In genomic region chr15:27059610-27060202, GRCh38 we compare ENCODE assay signal across 8 cellular contexts.
DNase-seq lines count a peak whose midpoint lies in the region; ATAC-seq and TF ChIP-seq lines count a peak whose summit lies in the region.

No MANE protein-coding gene starts in this region.

- CTCF ChIA-PET in Calu3 (lab: Charles Lee) = no interaction called here

- H3K4me3 ChIP-seq in astrocyte of the spinal cord (ENCODE audit: low read depth, low read length) = no peak overlapping the region

- H3K9me3 Mint-ChIP-seq in Calu3 (ENCODE audit: low read depth, unreplicated experiment) = no peaks in the 10 kb centered on the region

- H3K36me3 Mint-ChIP-seq in Calu3 (ENCODE audit: insufficient read depth, unreplicated experiment) = no peaks in the 10 kb centered on the region

- intact Hi-C loops in Calu3 (cut with micrococcal nuclease; ENCODE audit: unreplicated experiment) (no loop called here), posterior vena cava (cut with DNase I) (no loop called here)

- no peaks in the 10 kb centered on the region for H3K27me3 Mint-ChIP-seq in Calu3 (ENCODE audit: unreplicated experiment)

- peak; percentile 2 for DNase-seq in Calu3
- DNase-seq in GM19238 (ENCODE audit: insufficient read length, low spot score) = peak; percentile 10
- peak; percentile 67 for DNase-seq in NCI-H2171 treated with DMSO at 0.1 percent for 48 hours (lab: John Stamatoyannopoulos, UW)
- peak; percentile 30 for DNase-seq in astrocyte of the spinal cord (ENCODE audit: low read depth, low spot score)
- peak; percentile 80 for DNase-seq in left kidney (ENCODE audit: low read depth, low spot score)
- DNase-seq in posterior vena cava (ENCODE audit: low spot score) = no peak
- no peak for DNase-seq in activated gamma-delta T cell (lab: John Stamatoyannopoulos, UW)

- no peak for ATAC-seq in HG03571 (IDR thresholded peaks at IDR 0.05; ENCODE audit: unreplicated experiment)

- H3K4me3 Mint-ChIP-seq in Calu3 (ENCODE audit: low read depth, unreplicated experiment) = no peak overlapping the region

- in situ Hi-C loops in astrocyte of the spinal cord (cut with HindIII; ENCODE audit: low sequenced_read_pairs) = no loop called here

- TF ChIP-seq CTCF in Calu3 (IDR thresholded peaks at IDR 0.05; ENCODE audit: unreplicated experiment) = no peak
- TF ChIP-seq CTCF in astrocyte of the spinal cord (IDR thresholded peaks at IDR 0.05; ENCODE audit: low read depth, low read length) = peak; percentile 51

- no TSS peak for BruUV-seq in Calu3 (replicated peaks; lab: Mats Ljungman, UMichigan)

- H3K27ac Mint-ChIP-seq in Calu3 (ENCODE audit: unreplicated experiment) = no peak overlapping the region

- no peaks in the 10 kb centered on the region for H3K4me1 Mint-ChIP-seq in Calu3 (ENCODE audit: low read depth, unreplicated experiment)

Comparison
In these comparisons a context has a peak if more than half of its experiments do, and no peak if none do; other contexts are left out.
1. DNase-seq: peak in Calu3 (single experiment), GM19238 (single experiment), NCI-H2171 treated with DMSO at 0.1 percent for 48 hours (single experiment), astrocyte of the spinal cord (single experiment) and left kidney (single experiment); none in posterior vena cava (single experiment) and activated gamma-delta T cell (single experiment).